In genomic region chr16:88622125-88622524, GRCh38 we compare ENCODE assay signal across 28 cellular contexts. TPM values are rescaled to one million over a fixed set of nuclear protein-coding genes. Genes with fewer than 3 reads are reported as not detected.
A peak's percentile ranks its signal among the peaks of the same experiment; 100 is the strongest.
DNase-seq lines count a peak whose midpoint lies in the region; ATAC-seq, FAIRE-seq and TF ChIP-seq lines count a peak whose summit lies in the region.
"Had no signal": no experiment of that assay in that cellular context is flagged by ENCODE, and none has a peak within 500 bp of the region (broad histone marks: within the 10 kb centered on the region; RNA-seq: fewer than 3 reads in every experiment).

No MANE protein-coding gene starts in this region.

- no peak overlapping the region for H3K4me3 ChIP-seq in CD8-positive, alpha-beta memory T cell (ENCODE audit: low read length)
- H3K4me3 ChIP-seq in K562 (no peak overlapping the region), psoas muscle (no peak overlapping the region), breast epithelium (no peak overlapping the region)
- H3K4me3 ChIP-seq: BLaER1 treated with 17β-estradiol and CSF1 and Interleukin-3, amounts not matched to agents 10 nM and 100 nM; PC-9; SJCRH30 had no signal

- H3K9ac ChIP-seq in K562 (ENCODE audit: insufficient read depth in 1 of 2, low read depth in 2 of 2, low read length in 2 of 2), result peak overlapping the region in 1 of 2 experiments; percentile 30; a peak in 1 of 4 replicates
- H3K9ac ChIP-seq: BLaER1 treated with 17β-estradiol and CSF1 and Interleukin-3, amounts not matched to agents 10 nM and 100 nM; KMS-11 had no signal

- H3K36me3 Mint-ChIP-seq in activated naive CD8-positive, alpha-beta T cell treated with anti-CD3 and anti-CD28 coated beads, Interleukin-2, amount 10 ng/mL, durations not matched to agents 7 days and 5 days, result peaks cover 8% of the 10 kb centered on the region
- H3K36me3 Mint-ChIP-seq in activated naive CD8-positive, alpha-beta T cell treated with anti-CD3 and anti-CD28 coated beads for 36 hours, result peaks cover 12% of the 10 kb centered on the region
- peaks cover 0 to 80% (median 3%) of the 10 kb centered on the region in 3 donors for H3K36me3 Mint-ChIP-seq in CD8-positive, alpha-beta memory T cell
- peaks cover 0 to 73% (median 5%) of the 10 kb centered on the region in 3 donors for H3K36me3 Mint-ChIP-seq in naive thymus-derived CD8-positive, alpha-beta T cell

- no peaks in the 10 kb centered on the region for H3K27me3 ChIP-seq in CD8-positive, alpha-beta memory T cell (ENCODE audit: insufficient read depth, low read length, poor library complexity, severe bottlenecking)
- H3K27me3 ChIP-seq in K562 (ENCODE audit: control insufficient read depth in 2 of 2, insufficient read depth in 2 of 2, low read length in 2 of 2), result no peaks in the 10 kb centered on the region
- H3K27me3 ChIP-seq in psoas muscle (ENCODE audit: insufficient read depth in 3 of 3, low read length in 2 of 3), result no peaks in the 10 kb centered on the region
- no peaks in the 10 kb centered on the region for H3K27me3 ChIP-seq in breast epithelium
- H3K27me3 ChIP-seq: BLaER1 treated with 17β-estradiol and CSF1 and Interleukin-3, amounts not matched to agents 10 nM and 100 nM; SJCRH30 had no signal

- no peak for TF ChIP-seq EP300 in K562 (IDR thresholded peaks at IDR 0.05; ENCODE audit: low read length)

- no peak overlapping the region for H3K27ac ChIP-seq in CD8-positive, alpha-beta memory T cell (ENCODE audit: low read depth, low read length)
- H3K27ac ChIP-seq in K562 (ENCODE audit: extremely low read depth, low read depth, low read length) (no peak overlapping the region), psoas muscle (no peak overlapping the region), breast epithelium (no peak overlapping the region)
- H3K27ac ChIP-seq: BLaER1 treated with 17β-estradiol and CSF1 and Interleukin-3, amounts not matched to agents 10 nM and 100 nM; KMS-11; PC-9; SJCRH30 had no signal

- intact Hi-C loops in K562 (cut with micrococcal nuclease), result no loop called here
- intact Hi-C loops in psoas muscle (cut with DNase I), result no loop called here
- intact Hi-C loops in breast epithelium (cut with DNase I; ENCODE audit: low total_unique reads), result no loop called here

- in situ Hi-C loops in K562 (cut with MboI), result no loop called here

- peaks cover 19% of the 10 kb centered on the region for H3K4me1 Mint-ChIP-seq in activated naive CD8-positive, alpha-beta T cell treated with anti-CD3 and anti-CD28 coated beads, Interleukin-2, amount 10 ng/mL, durations not matched to agents 7 days and 5 days
- H3K4me1 Mint-ChIP-seq in activated naive CD8-positive, alpha-beta T cell treated with anti-CD3 and anti-CD28 coated beads for 36 hours, result peaks cover 20% of the 10 kb centered on the region
- H3K4me1 Mint-ChIP-seq in CD8-positive, alpha-beta memory T cell, result peaks cover 28 to 59% (median 35%) of the 10 kb centered on the region in 3 donors
- peaks cover 10 to 30% (median 28%) of the 10 kb centered on the region in 4 donors for H3K4me1 Mint-ChIP-seq in naive thymus-derived CD8-positive, alpha-beta T cell

- H3K4me1 ChIP-seq in CD8-positive, alpha-beta memory T cell (ENCODE audit: insufficient read depth, low read length), result peaks cover 36% of the 10 kb centered on the region
- peaks cover 17 to 42% of the 10 kb centered on the region in 2 experiments; a peak in 4 of 5 replicates for H3K4me1 ChIP-seq in K562 (replicated peaks in 1 of 2; ENCODE audit: control insufficient read depth in 2 of 2, insufficient read depth in 2 of 2, low read length in 2 of 2)
- no peaks in the 10 kb centered on the region for H3K4me1 ChIP-seq in psoas muscle
- no peaks in the 10 kb centered on the region for H3K4me1 ChIP-seq in breast epithelium
- H3K4me1 ChIP-seq: SJCRH30 had no signal

- H3K27me3 Mint-ChIP-seq in activated naive CD8-positive, alpha-beta T cell treated with anti-CD3 and anti-CD28 coated beads, Interleukin-2, amount 10 ng/mL, durations not matched to agents 7 days and 5 days, result no peaks in the 10 kb centered on the region
- no peaks in the 10 kb centered on the region for H3K27me3 Mint-ChIP-seq in activated naive CD8-positive, alpha-beta T cell treated with anti-CD3 and anti-CD28 coated beads for 36 hours
- peaks cover 0 to 4% of the 10 kb centered on the region in 2 donors for H3K27me3 Mint-ChIP-seq in CD8-positive, alpha-beta memory T cell
- peaks cover 0 to 1% (median 0%) of the 10 kb centered on the region in 5 donors for H3K27me3 Mint-ChIP-seq in naive thymus-derived CD8-positive, alpha-beta T cell

- no peak for TF ChIP-seq RAD21 in K562 (CRISPR knock-in tag; conservative IDR thresholded peaks at IDR 0.05 in 1 of 2, IDR thresholded peaks at IDR 0.05 in 1 of 2)

- no peak for TF ChIP-seq CTCF in K562 (IDR thresholded peaks at IDR 0.05 in 2 of 3, conservative IDR thresholded peaks at IDR 0.05 in 1 of 3; ENCODE audit: insufficient read depth in 2 of 3, low read depth in 1 of 3, low read length in 3 of 3)
- no peak for TF ChIP-seq CTCF in psoas muscle (IDR thresholded peaks at IDR 0.05)
- TF ChIP-seq CTCF in breast epithelium (IDR thresholded peaks at IDR 0.05), result no peak

- no peak for ATAC-seq in activated naive CD8-positive, alpha-beta T cell treated with anti-CD3 and anti-CD28 coated beads, Interleukin-2, amount 10 ng/mL, durations not matched to agents 7 days and 5 days (ENCODE audit: low read depth)
- no peak for ATAC-seq in K562
- ATAC-seq in naive thymus-derived CD8-positive, alpha-beta T cell, result no peak
- ATAC-seq in psoas muscle, result no peak
- ATAC-seq: HCT116, Right ventricle myocardium inferior had no signal

- peak overlapping the region; percentile 7 for H3K27ac Mint-ChIP-seq in activated naive CD8-positive, alpha-beta T cell treated with anti-CD3 and anti-CD28 coated beads, Interleukin-2, amount 10 ng/mL, durations not matched to agents 7 days and 5 days
- H3K27ac Mint-ChIP-seq in activated naive CD8-positive, alpha-beta T cell treated with anti-CD3 and anti-CD28 coated beads for 36 hours, result no peak overlapping the region
- H3K27ac Mint-ChIP-seq in CD8-positive, alpha-beta memory T cell, result peak overlapping the region; percentile 56 to 100 (median 99)
- H3K27ac Mint-ChIP-seq in naive thymus-derived CD8-positive, alpha-beta T cell, result peak overlapping the region in 9 of 10 donors; percentile 13 to 100 (median 49)

- TF ChIP-seq POLR2A in K562 (conservative IDR thresholded peaks at IDR 0.05), result no peak
- TF ChIP-seq POLR2A in breast epithelium (IDR thresholded peaks at IDR 0.05), result no peak

- POLR2A ChIA-PET in activated naive CD8-positive, alpha-beta T cell treated with anti-CD3 and anti-CD28 coated beads, Interleukin-2, amount 10 ng/mL, durations not matched to agents 7 days and 5 days (lab: Charles Lee), result no interaction called here
- POLR2A ChIA-PET in CD8-positive, alpha-beta memory T cell (lab: Charles Lee), result interaction anchor here (0.6 kb wide), 1 partner anchor 924 kb away, joined by 3 read pairs; no protein-coding TSS in a partner anchor
- POLR2A ChIA-PET in K562 (lab: Yijun Ruan, JAX), result no interaction called here
- POLR2A ChIA-PET in naive thymus-derived CD8-positive, alpha-beta T cell (lab: Charles Lee), result no interaction called here

- BruUV-seq in K562 (replicated peaks; lab: Mats Ljungman, UMichigan), result no TSS peak

- H3K9me1 ChIP-seq in K562 (ENCODE audit: control insufficient read depth, insufficient read depth, low read length), result peaks cover 4% of the 10 kb centered on the region

- no peak overlapping the region for H3K4me3 Mint-ChIP-seq in activated naive CD8-positive, alpha-beta T cell treated with anti-CD3 and anti-CD28 coated beads, Interleukin-2, amount 10 ng/mL, durations not matched to agents 7 days and 5 days
- H3K4me3 Mint-ChIP-seq in activated naive CD8-positive, alpha-beta T cell treated with anti-CD3 and anti-CD28 coated beads for 36 hours, result no peak overlapping the region
- H3K4me3 Mint-ChIP-seq in CD8-positive, alpha-beta memory T cell, result no peak overlapping the region
- H3K4me3 Mint-ChIP-seq in naive thymus-derived CD8-positive, alpha-beta T cell, result no peak overlapping the region

- no peaks in the 10 kb centered on the region for H3K9me3 Mint-ChIP-seq in activated naive CD8-positive, alpha-beta T cell treated with anti-CD3 and anti-CD28 coated beads, Interleukin-2, amount 10 ng/mL, durations not matched to agents 7 days and 5 days
- H3K9me3 Mint-ChIP-seq in activated naive CD8-positive, alpha-beta T cell treated with anti-CD3 and anti-CD28 coated beads for 36 hours, result no peaks in the 10 kb centered on the region
- peaks cover 0 to 2% (median 2%) of the 10 kb centered on the region in 5 donors for H3K9me3 Mint-ChIP-seq in CD8-positive, alpha-beta memory T cell
- no peaks in the 10 kb centered on the region for H3K9me3 Mint-ChIP-seq in naive thymus-derived CD8-positive, alpha-beta T cell

- CTCF ChIA-PET in CD8-positive, alpha-beta memory T cell (lab: Charles Lee), result no interaction called here
- CTCF ChIA-PET in K562 (lab: Yijun Ruan, JAX; ENCODE audit: low intra/inter-chr PET ratio), result no interaction called here

- no peak overlapping the region for H2AFZ ChIP-seq in K562 (ENCODE audit: low read depth, low read length)
- H2AFZ ChIP-seq: PC-9 had no signal

- FAIRE-seq in K562 (lab: Jason Lieb, UNC), result no peak
- FAIRE-seq: A204.1, GM18507 had no signal

- no peak overlapping the region for H3K4me2 ChIP-seq in K562 (ENCODE audit: insufficient read depth, low read length)
- H3K4me2 ChIP-seq: BLaER1 treated with 17β-estradiol and CSF1 and Interleukin-3, amounts not matched to agents 10 nM and 100 nM; KMS-11; PC-9 had no signal

- peaks cover 8% of the 10 kb centered on the region; the same call in 1 of the 2 replicates for H4K20me1 ChIP-seq in K562 (replicated peaks; ENCODE audit: control insufficient read depth, insufficient read depth, low read length)

- 95% methylated on average over 19 of the region's 19 CpGs for WGBS in K562 (ENCODE audit: insufficient coverage, low coverage, missing lambda C conversion rate)
- 92 to 96% (median 93%) methylated on average over 19 of the region's 19 CpGs for WGBS in psoas muscle, 3 donors

- H3K79me2 ChIP-seq in K562 (ENCODE audit: control insufficient read depth, insufficient read depth, low read length), result peaks cover 31% of the 10 kb centered on the region

- no peak for DNase-seq in activated naive CD8-positive, alpha-beta T cell treated with anti-CD3 and anti-CD28 coated beads, Interleukin-2, amount 10 ng/mL, durations not matched to agents 7 days and 5 days
- no peak for DNase-seq in activated naive CD8-positive, alpha-beta T cell treated with anti-CD3 and anti-CD28 coated beads for 36 hours
- DNase-seq in CD8-positive, alpha-beta memory T cell, result peak in 1 of 5 donors; percentile 39
- DNase-seq in K562 (ENCODE audit: extremely low read depth in 1 of 4, low spot score in 3 of 4) (no peak), psoas muscle (no peak), iPS-NIHi7 (ENCODE audit: extremely low spot score) (no peak), breast epithelium (ENCODE audit: low spot score in 2 of 2) (no peak)
- DNase-seq in naive thymus-derived CD8-positive, alpha-beta T cell, result no peak
- DNase-seq: AML-193, DMS153, NCI-H1048, NCI-H1417, NCI-H1694, NCI-H2081, NCI-H2227 treated with DMSO at 0.1 percent for 48 hours, NCI-H526 treated with DMSO at 0.1 percent for 48 hours, SJCRH30 had no signal

- no peaks in the 10 kb centered on the region for H3K9me3 ChIP-seq in CD8-positive, alpha-beta memory T cell (ENCODE audit: low read length)
- H3K9me3 ChIP-seq in K562 (replicated peaks; ENCODE audit: control insufficient read depth, insufficient read depth, low read depth, low read length), result no peaks in the 10 kb centered on the region
- H3K9me3 ChIP-seq in psoas muscle, result no peaks in the 10 kb centered on the region
- H3K9me3 ChIP-seq in breast epithelium, result no peaks in the 10 kb centered on the region
- H3K9me3 ChIP-seq: BLaER1 treated with 17β-estradiol and CSF1 and Interleukin-3, amounts not matched to agents 10 nM and 100 nM; SJCRH30 had no signal

- peaks cover 46% of the 10 kb centered on the region for H3K36me3 ChIP-seq in CD8-positive, alpha-beta memory T cell (ENCODE audit: insufficient read depth, low read length)
- H3K36me3 ChIP-seq in K562 (ENCODE audit: control insufficient read depth, insufficient read depth, low read length), result peaks cover 88% of the 10 kb centered on the region
- H3K36me3 ChIP-seq in psoas muscle (ENCODE audit: insufficient read depth in 1 of 2, low read depth in 1 of 2), result peaks cover 0 to 67% of the 10 kb centered on the region in 2 donors
- H3K36me3 ChIP-seq in breast epithelium, result no peaks in the 10 kb centered on the region

RNA-seq across cellular contexts. Expression of gene IL17C, which starts 16.2 kb away (rescaled TPM):
- under 1 TPM in 1 of 2 experiments, not detected in 1; 0.68 TPM for total RNA-seq in activated naive CD8-positive, alpha-beta T cell treated with anti-CD3 and anti-CD28 coated beads, Interleukin-2, amount 10 ng/mL, durations not matched to agents 7 days and 5 days
- total RNA-seq in activated naive CD8-positive, alpha-beta T cell treated with anti-CD3 and anti-CD28 coated beads for 36 hours, result not detected
- total RNA-seq in CD8-positive, alpha-beta memory T cell, result under 1 TPM in 1 of 2 experiments, not detected in 1; 0.22 TPM
- polyA plus RNA-seq in CD8-positive, alpha-beta memory T cell, result not detected
- not detected in 2 replicates for total RNA-seq in K562 (2011; cell fraction: chromatin; rRNA removed; ENCODE audit: low replicate concordance)
- not detected in 2 replicates for total RNA-seq in K562 (2011; cell fraction: nucleolus; rRNA removed)
- not detected in 2 replicates for total RNA-seq in K562 (2011; cell fraction: nucleoplasm; rRNA removed)
- total RNA-seq in K562 (2014; rRNA removed) (not detected in 2 replicates), K562 (2014; rRNA removed; fragmentation: Illumina TruSeq; extraction: Trizol) (not detected in 2 replicates), K562 (2015; rRNA removed; fragmentation: Illumina TruSeq; extraction: Trizol) (not detected in 2 replicates), K562 (2021) (not detected in 2 replicates), psoas muscle (not detected), breast epithelium (not detected)
- polyA plus RNA-seq in K562 (2011; rRNA removed) (not detected in 2 replicates), K562 (2014; fragmentation: Illumina TruSeq; extraction: Trizol) (not detected in 2 replicates), K562 (2014; fragmentation: Nextera tagmentation; extraction: Ambion mirVana) (not detected), K562 (2014; rRNA removed) (not detected in 2 replicates), psoas muscle (not detected)
- not detected in 2 replicates for polyA plus RNA-seq in K562 (2011; cell fraction: cytosol; rRNA removed)
- 0.21 TPM in 1 of 2 replicates, not detected in the other for polyA plus RNA-seq in K562 (2011; cell fraction: nucleus; rRNA removed)
- not detected in 2 replicates for polyA plus RNA-seq in K562 (2012)
- polyA minus RNA-seq in K562 (2011; rRNA and poly(A)+ RNA removed), result not detected in 2 replicates
- not detected in 2 replicates for polyA minus RNA-seq in K562 (2011; cell fraction: cytosol; rRNA and poly(A)+ RNA removed)
- polyA minus RNA-seq in K562 (2011; cell fraction: nucleus; rRNA and poly(A)+ RNA removed), result not detected in 2 replicates
- total RNA-seq in naive thymus-derived CD8-positive, alpha-beta T cell, result under 1 TPM; 0.49 to 0.60 TPM
- under 1 TPM in 2 of 3 donors, not detected in 1; 0.16 to 0.69 TPM for polyA plus RNA-seq in naive thymus-derived CD8-positive, alpha-beta T cell
- total RNA-seq: H4, NCI-H460, PC-9, Right ventricle myocardium inferior, RPMI7951, SJCRH30 had no signal
- polyA plus RNA-seq: AG04450 had no signal

RNA-seq across cellular contexts. Expression of gene CYBA, which starts 28.7 kb away (rescaled TPM):
- total RNA-seq in activated naive CD8-positive, alpha-beta T cell treated with anti-CD3 and anti-CD28 coated beads, Interleukin-2, amount 10 ng/mL, durations not matched to agents 7 days and 5 days, result 100 to 1,000 TPM; 505 to 513 TPM
- total RNA-seq in activated naive CD8-positive, alpha-beta T cell treated with anti-CD3 and anti-CD28 coated beads for 36 hours, result 100 to 1,000 TPM; 197 to 204 TPM
- total RNA-seq in CD8-positive, alpha-beta memory T cell, result 100 to 1,000 TPM; 208 to 237 TPM
- 1,129 TPM for polyA plus RNA-seq in CD8-positive, alpha-beta memory T cell
- total RNA-seq in K562 (2011; cell fraction: chromatin; rRNA removed; ENCODE audit: low replicate concordance), result 136 and 579 TPM in 2 replicates
- 819 and 943 TPM in 2 replicates for total RNA-seq in K562 (2011; cell fraction: nucleolus; rRNA removed)
- 427 and 435 TPM in 2 replicates for total RNA-seq in K562 (2011; cell fraction: nucleoplasm; rRNA removed)
- total RNA-seq in K562 (2014; rRNA removed) (683 and 757 TPM in 2 replicates), K562 (2014; rRNA removed; fragmentation: Illumina TruSeq; extraction: Trizol) (44.5 and 72.5 TPM in 2 replicates), K562 (2015; rRNA removed; fragmentation: Illumina TruSeq; extraction: Trizol) (196 and 239 TPM in 2 replicates), K562 (2021) (384 and 422 TPM in 2 replicates), psoas muscle (10 to 100 TPM; 17.1 to 20.2 (median 19.2) TPM), breast epithelium (100 to 1,000 TPM; 138 to 194 (median 180) TPM)
- polyA plus RNA-seq in K562 (2011; rRNA removed) (93.0 and 157 TPM in 2 replicates), K562 (2014; fragmentation: Illumina TruSeq; extraction: Trizol) (63.5 and 240 TPM in 2 replicates), K562 (2014; fragmentation: Nextera tagmentation; extraction: Ambion mirVana) (under 1 TPM; 0.34 to 0.45 TPM), K562 (2014; rRNA removed) (519 and 579 TPM in 2 replicates), psoas muscle (10 to 100 TPM in 2 of 3 donors, 1 to 10 TPM in 1; 9.1 to 28.0 (median 24.0) TPM)
- 366 and 963 TPM in 2 replicates for polyA plus RNA-seq in K562 (2011; cell fraction: cytosol; rRNA removed)
- polyA plus RNA-seq in K562 (2011; cell fraction: nucleus; rRNA removed), result 349 and 566 TPM in 2 replicates
- polyA plus RNA-seq in K562 (2012), result 346 and 377 TPM in 2 replicates
- polyA minus RNA-seq in K562 (2011; rRNA and poly(A)+ RNA removed), result 40.1 and 80.4 TPM in 2 replicates
- polyA minus RNA-seq in K562 (2011; cell fraction: cytosol; rRNA and poly(A)+ RNA removed), result 249 and 254 TPM in 2 replicates
- 78.6 and 83.5 TPM in 2 replicates for polyA minus RNA-seq in K562 (2011; cell fraction: nucleus; rRNA and poly(A)+ RNA removed)
- 100 to 1,000 TPM; 231 to 235 TPM for total RNA-seq in naive thymus-derived CD8-positive, alpha-beta T cell
- 100 to 1,000 TPM; 625 to 787 (median 649) TPM for polyA plus RNA-seq in naive thymus-derived CD8-positive, alpha-beta T cell
- total RNA-seq: H4 had no signal

RNA-seq across cellular contexts. Expression of gene MVD, which starts 40.8 kb away (rescaled TPM):
- 10 to 100 TPM; 80.7 to 84.2 TPM for total RNA-seq in activated naive CD8-positive, alpha-beta T cell treated with anti-CD3 and anti-CD28 coated beads, Interleukin-2, amount 10 ng/mL, durations not matched to agents 7 days and 5 days
- 10 to 100 TPM; 53.3 to 56.6 TPM for total RNA-seq in activated naive CD8-positive, alpha-beta T cell treated with anti-CD3 and anti-CD28 coated beads for 36 hours
- total RNA-seq in CD8-positive, alpha-beta memory T cell, result 10 to 100 TPM; 58.0 to 59.7 TPM
- polyA plus RNA-seq in CD8-positive, alpha-beta memory T cell, result 25.6 TPM
- total RNA-seq in K562 (2011; cell fraction: chromatin; rRNA removed; ENCODE audit: low replicate concordance), result 321 and 787 TPM in 2 replicates
- 569 and 688 TPM in 2 replicates for total RNA-seq in K562 (2011; cell fraction: nucleolus; rRNA removed)
- 436 and 479 TPM in 2 replicates for total RNA-seq in K562 (2011; cell fraction: nucleoplasm; rRNA removed)
- total RNA-seq in K562 (2014; rRNA removed), result 89.2 and 121 TPM in 2 replicates
- 17.6 and 26.6 TPM in 2 replicates for total RNA-seq in K562 (2014; rRNA removed; fragmentation: Illumina TruSeq; extraction: Trizol)
- total RNA-seq in K562 (2015; rRNA removed; fragmentation: Illumina TruSeq; extraction: Trizol), result 45.3 and 45.5 TPM in 2 replicates
- 126 and 141 TPM in 2 replicates for total RNA-seq in K562 (2021)
- 53.9 and 168 TPM in 2 replicates for polyA plus RNA-seq in K562 (2011; rRNA removed)
- polyA plus RNA-seq in K562 (2011; cell fraction: cytosol; rRNA removed), result 114 and 126 TPM in 2 replicates
- polyA plus RNA-seq in K562 (2011; cell fraction: nucleus; rRNA removed), result 587 and 718 TPM in 2 replicates
- 111 and 112 TPM in 2 replicates for polyA plus RNA-seq in K562 (2012)
- 32.9 and 65.4 TPM in 2 replicates for polyA plus RNA-seq in K562 (2014; fragmentation: Illumina TruSeq; extraction: Trizol)
- polyA plus RNA-seq in K562 (2014; fragmentation: Nextera tagmentation; extraction: Ambion mirVana), result 10 to 100 TPM; 12.2 to 15.4 TPM
- 65.6 and 82.5 TPM in 2 replicates for polyA plus RNA-seq in K562 (2014; rRNA removed)
- 19.0 and 22.9 TPM in 2 replicates for polyA minus RNA-seq in K562 (2011; rRNA and poly(A)+ RNA removed)
- 57.7 and 136 TPM in 2 replicates for polyA minus RNA-seq in K562 (2011; cell fraction: cytosol; rRNA and poly(A)+ RNA removed)
- 78.2 and 151 TPM in 2 replicates for polyA minus RNA-seq in K562 (2011; cell fraction: nucleus; rRNA and poly(A)+ RNA removed)
- total RNA-seq in naive thymus-derived CD8-positive, alpha-beta T cell, result 10 to 100 TPM; 40.2 to 42.7 TPM
- polyA plus RNA-seq in naive thymus-derived CD8-positive, alpha-beta T cell, result 10 to 100 TPM; 14.4 to 20.4 (median 18.5) TPM
- total RNA-seq in psoas muscle, result 10 to 100 TPM; 11.7 to 26.8 (median 16.1) TPM
- 10 to 100 TPM; 13.7 to 19.2 (median 15.9) TPM for polyA plus RNA-seq in psoas muscle
- 10 to 100 TPM; 17.4 to 21.3 (median 19.0) TPM for total RNA-seq in breast epithelium

RNA-seq across cellular contexts. Expression of gene ZC3H18, which starts 51.9 kb away (rescaled TPM):
- 10 to 100 TPM; 83.4 to 88.7 TPM for total RNA-seq in activated naive CD8-positive, alpha-beta T cell treated with anti-CD3 and anti-CD28 coated beads, Interleukin-2, amount 10 ng/mL, durations not matched to agents 7 days and 5 days
- 10 to 100 TPM; 84.3 to 86.8 TPM for total RNA-seq in activated naive CD8-positive, alpha-beta T cell treated with anti-CD3 and anti-CD28 coated beads for 36 hours
- 100 to 1,000 TPM in 1 of 2 experiments, 10 to 100 TPM in 1; 91.4 to 102 TPM for total RNA-seq in CD8-positive, alpha-beta memory T cell
- polyA plus RNA-seq in CD8-positive, alpha-beta memory T cell, result 21.6 TPM
- 74.4 and 112 TPM in 2 replicates for total RNA-seq in K562 (2011; cell fraction: chromatin; rRNA removed; ENCODE audit: low replicate concordance)
- 51.3 and 61.4 TPM in 2 replicates for total RNA-seq in K562 (2011; cell fraction: nucleolus; rRNA removed)
- 61.1 and 63.4 TPM in 2 replicates for total RNA-seq in K562 (2011; cell fraction: nucleoplasm; rRNA removed)
- total RNA-seq in K562 (2014; rRNA removed), result 26.9 and 35.1 TPM in 2 replicates
- total RNA-seq in K562 (2014; rRNA removed; fragmentation: Illumina TruSeq; extraction: Trizol), result 16.0 and 16.3 TPM in 2 replicates
- total RNA-seq in K562 (2015; rRNA removed; fragmentation: Illumina TruSeq; extraction: Trizol), result 31.1 and 33.9 TPM in 2 replicates
- total RNA-seq in K562 (2021), result 81.3 and 88.7 TPM in 2 replicates
- polyA plus RNA-seq in K562 (2011; rRNA removed), result 12.5 and 15.8 TPM in 2 replicates
- 10.1 and 15.8 TPM in 2 replicates for polyA plus RNA-seq in K562 (2011; cell fraction: cytosol; rRNA removed)
- polyA plus RNA-seq in K562 (2011; cell fraction: nucleus; rRNA removed), result 43.3 and 65.6 TPM in 2 replicates
- polyA plus RNA-seq in K562 (2012), result 57.6 and 59.2 TPM in 2 replicates
- 60.7 and 65.3 TPM in 2 replicates for polyA plus RNA-seq in K562 (2014; fragmentation: Illumina TruSeq; extraction: Trizol)
- polyA plus RNA-seq in K562 (2014; fragmentation: Nextera tagmentation; extraction: Ambion mirVana), result 1 to 10 TPM; 1.7 to 2.0 TPM
- polyA plus RNA-seq in K562 (2014; rRNA removed), result 37.1 and 49.2 TPM in 2 replicates
- 7.9 and 9.1 TPM in 2 replicates for polyA minus RNA-seq in K562 (2011; rRNA and poly(A)+ RNA removed)
- polyA minus RNA-seq in K562 (2011; cell fraction: cytosol; rRNA and poly(A)+ RNA removed), result 23.7 and 30.6 TPM in 2 replicates
- 17.5 and 19.1 TPM in 2 replicates for polyA minus RNA-seq in K562 (2011; cell fraction: nucleus; rRNA and poly(A)+ RNA removed)
- total RNA-seq in naive thymus-derived CD8-positive, alpha-beta T cell, result 10 to 100 TPM; 78.7 to 81.2 TPM
- polyA plus RNA-seq in naive thymus-derived CD8-positive, alpha-beta T cell, result 10 to 100 TPM in 2 of 3 donors, 1 to 10 TPM in 1; 7.3 to 25.1 (median 15.9) TPM
- total RNA-seq in psoas muscle, result 10 to 100 TPM; 24.8 to 30.5 (median 26.9) TPM
- 10 to 100 TPM; 19.9 to 36.0 (median 32.0) TPM for polyA plus RNA-seq in psoas muscle
- total RNA-seq in breast epithelium, result 10 to 100 TPM; 12.5 to 14.9 (median 13.3) TPM
